ENCODE assay signal across 1 cellular context in the genomic region with DNA sequence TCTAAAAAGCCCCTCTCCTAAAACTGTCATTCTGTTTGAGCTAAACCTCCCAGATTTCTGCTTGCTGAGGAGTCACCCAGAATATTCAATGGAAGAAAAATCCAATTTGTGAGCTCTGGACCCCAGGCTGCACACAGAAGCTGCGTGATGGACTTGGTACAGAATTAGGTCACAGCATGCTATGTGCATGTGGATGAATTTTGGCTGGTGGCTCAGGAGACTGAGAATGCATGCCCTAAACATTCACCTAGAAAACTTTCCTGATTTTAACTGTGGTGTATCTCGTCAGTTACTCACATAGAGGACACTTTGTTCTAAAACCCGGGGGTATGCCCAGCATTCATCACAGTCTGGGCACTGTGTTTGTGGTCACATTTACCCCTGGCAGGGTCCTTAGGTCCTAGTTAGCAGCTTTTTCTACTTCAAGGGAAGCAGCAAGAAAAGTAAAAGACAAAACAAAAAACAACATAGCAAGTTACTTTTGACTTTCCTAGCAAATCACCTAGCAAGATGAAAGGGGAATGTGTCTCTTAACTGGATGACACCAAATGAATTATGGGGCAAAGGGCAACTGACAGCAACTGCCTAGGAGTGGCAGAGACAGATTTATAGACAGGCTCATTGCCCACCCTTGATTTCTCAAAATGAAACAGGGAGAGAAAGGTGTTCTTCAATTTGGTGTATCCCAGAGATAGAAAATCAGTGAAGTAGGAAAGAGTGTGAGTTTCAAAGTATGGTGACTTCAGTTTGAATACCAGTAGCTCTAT.
A peak's percentile ranks its signal among the peaks of the same experiment; 100 is the strongest.
TF ChIP-seq lines count a peak whose summit lies in the region.

No MANE protein-coding gene starts in this region.

TF ChIP-seq in HepG2, 621 proteins besides CTCF, POLR2A, EP300 and RAD21 (continued from another document):
- TF ChIP-seq, protein P1, sequence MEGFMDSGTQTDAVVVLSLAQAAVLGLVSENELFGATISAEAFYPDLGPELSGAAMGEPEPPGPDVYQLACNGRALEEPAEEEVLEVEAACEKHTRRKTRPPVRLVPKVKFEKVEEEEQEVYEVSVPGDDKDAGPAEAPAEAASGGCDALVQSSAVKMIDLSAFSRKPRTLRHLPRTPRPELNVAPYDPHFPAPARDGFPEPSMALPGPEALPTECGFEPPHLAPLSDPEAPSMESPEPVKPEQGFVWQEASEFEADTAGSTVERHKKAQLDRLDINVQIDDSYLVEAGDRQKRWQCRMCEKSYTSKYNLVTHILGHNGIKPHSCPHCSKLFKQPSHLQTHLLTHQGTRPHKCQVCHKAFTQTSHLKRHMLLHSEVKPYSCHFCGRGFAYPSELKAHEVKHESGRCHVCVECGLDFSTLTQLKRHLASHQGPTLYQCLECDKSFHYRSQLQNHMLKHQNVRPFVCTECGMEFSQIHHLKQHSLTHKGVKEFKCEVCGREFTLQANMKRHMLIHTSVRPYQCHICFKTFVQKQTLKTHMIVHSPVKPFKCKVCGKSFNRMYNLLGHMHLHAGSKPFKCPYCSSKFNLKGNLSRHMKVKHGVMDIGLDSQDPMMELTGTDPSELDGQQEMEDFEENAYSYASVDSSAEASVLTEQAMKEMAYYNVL (CRISPR knock-in tag; IDR thresholded peaks at IDR 0.05; ENCODE audit: borderline replicate concordance) = no peak
- TF ChIP-seq NR2F6 (IDR thresholded peaks at IDR 0.05) = peak; percentile 40; the same call in 1 of the 2 replicates
- TF ChIP-seq NR2F6 (CRISPR knock-in tag; IDR thresholded peaks at IDR 0.05) = no peak
- TF ChIP-seq RBM22 (optimal IDR thresholded peaks at IDR 0.05; ENCODE audit: low read length) = no peak
- TF ChIP-seq, protein P2, sequence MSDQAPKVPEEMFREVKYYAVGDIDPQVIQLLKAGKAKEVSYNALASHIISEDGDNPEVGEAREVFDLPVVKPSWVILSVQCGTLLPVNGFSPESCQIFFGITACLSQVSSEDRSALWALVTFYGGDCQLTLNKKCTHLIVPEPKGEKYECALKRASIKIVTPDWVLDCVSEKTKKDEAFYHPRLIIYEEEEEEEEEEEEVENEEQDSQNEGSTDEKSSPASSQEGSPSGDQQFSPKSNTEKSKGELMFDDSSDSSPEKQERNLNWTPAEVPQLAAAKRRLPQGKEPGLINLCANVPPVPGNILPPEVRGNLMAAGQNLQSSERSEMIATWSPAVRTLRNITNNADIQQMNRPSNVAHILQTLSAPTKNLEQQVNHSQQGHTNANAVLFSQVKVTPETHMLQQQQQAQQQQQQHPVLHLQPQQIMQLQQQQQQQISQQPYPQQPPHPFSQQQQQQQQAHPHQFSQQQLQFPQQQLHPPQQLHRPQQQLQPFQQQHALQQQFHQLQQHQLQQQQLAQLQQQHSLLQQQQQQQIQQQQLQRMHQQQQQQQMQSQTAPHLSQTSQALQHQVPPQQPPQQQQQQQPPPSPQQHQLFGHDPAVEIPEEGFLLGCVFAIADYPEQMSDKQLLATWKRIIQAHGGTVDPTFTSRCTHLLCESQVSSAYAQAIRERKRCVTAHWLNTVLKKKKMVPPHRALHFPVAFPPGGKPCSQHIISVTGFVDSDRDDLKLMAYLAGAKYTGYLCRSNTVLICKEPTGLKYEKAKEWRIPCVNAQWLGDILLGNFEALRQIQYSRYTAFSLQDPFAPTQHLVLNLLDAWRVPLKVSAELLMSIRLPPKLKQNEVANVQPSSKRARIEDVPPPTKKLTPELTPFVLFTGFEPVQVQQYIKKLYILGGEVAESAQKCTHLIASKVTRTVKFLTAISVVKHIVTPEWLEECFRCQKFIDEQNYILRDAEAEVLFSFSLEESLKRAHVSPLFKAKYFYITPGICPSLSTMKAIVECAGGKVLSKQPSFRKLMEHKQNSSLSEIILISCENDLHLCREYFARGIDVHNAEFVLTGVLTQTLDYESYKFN (CRISPR knock-in tag; conservative IDR thresholded peaks at IDR 0.05) = peak; percentile 20; the same call in 1 of the 2 replicates
- no peak for TF ChIP-seq NFRKB (IDR thresholded peaks at IDR 0.05)
- TF ChIP-seq IKZF4 (CRISPR knock-in tag; IDR thresholded peaks at IDR 0.05; ENCODE audit: borderline replicate concordance, low read depth, not compliant biosample characterization) = peak; percentile 59
- no peak for TF ChIP-seq SP1 (IDR thresholded peaks at IDR 0.05)
- TF ChIP-seq SP1 (CRISPR knock-in tag; IDR thresholded peaks at IDR 0.05) = no peak
- no peak for TF ChIP-seq FOXA1 (IDR thresholded peaks at IDR 0.05)
- TF ChIP-seq FOXA1 (CRISPR knock-in tag; IDR thresholded peaks at IDR 0.05) = no peak
- peak; percentile 84 for TF ChIP-seq HNF4A (CRISPR knock-in tag; IDR thresholded peaks at IDR 0.05)
